In genomic region chr17:1684307-1685189, GRCh38 we compare ENCODE assay signal across 8 cellular contexts. TPM values are rescaled to one million over a fixed set of nuclear protein-coding genes. Genes with fewer than 3 reads are reported as not detected.
DNase-seq lines count a peak whose midpoint lies in the region; ATAC-seq and TF ChIP-seq lines count a peak whose summit lies in the region.

PRPF8 (minus strand) TSS chr17:1684867; CDS start chr17:1684571, 296 bp downstream.

- peak within 1 kb of the TSS; percentile 82 for H3K4me3 ChIP-seq in Jurkat, Clone E6-1 (ENCODE audit: low read length)
- H3K4me3 ChIP-seq in PC-9 (peak within 1 kb of the TSS; percentile 77), mucosa of rectum (ENCODE audit: low read length in 2 of 2) (peak within 1 kb of the TSS; percentile 84 to 87)

- peak within 1 kb of the TSS; percentile 88 for H2AFZ ChIP-seq in PC-9

- H3K9me3 ChIP-seq in PC-9 (ENCODE audit: insufficient read depth, low read depth) (no peaks in the 10 kb centered on the region), mucosa of rectum (ENCODE audit: control insufficient read depth in 2 of 2, low read length in 2 of 2) (no peaks in the 10 kb centered on the region)

- DNase-seq in DMS153 (lab: John Stamatoyannopoulos, UW): peak; percentile 82
- DNase-seq in Jurkat, Clone E6-1 (ENCODE audit: low read depth, low spot score): peak; percentile 97
- DNase-seq in PC-9: peak; percentile 93 to 99
- peak; percentile 97 for DNase-seq in activated T-cell treated with anti-CD3 and anti-CD28 coated beads, Interleukin-2, amount 50 U/mL, for 1 hour
- DNase-seq in erythroblast (lab: John Stamatoyannopoulos, UW): peak; percentile 98 to 99
- DNase-seq in stimulated activated CD8-positive, alpha-beta memory T cell treated with anti-CD3 and anti-CD28 coated beads, Interleukin-4, amount 100 ng/mL, for 48 hours: peak; percentile 99

- peak; percentile 94 for ATAC-seq in GM21619 (IDR thresholded peaks at IDR 0.05; ENCODE audit: unreplicated experiment)

- no TSS peak for BruUV-seq in PC-9 (replicated peaks; lab: Mats Ljungman, UMichigan)

- peak; percentile 93 for TF ChIP-seq POLR2A in erythroblast (IDR thresholded peaks at IDR 0.05; ENCODE audit: low read length)

- TF ChIP-seq CTCF in PC-9 (conservative IDR thresholded peaks at IDR 0.05): no peak

- CTCF ChIA-PET in PC-9 (lab: Charles Lee): interaction anchor here (1.0 to 1.9 kb wide), 2 partner anchors 25 to 29 kb away, joined by 3 to 8 read pairs; no protein-coding TSS in a partner anchor

- H3K27me3 ChIP-seq in PC-9 (ENCODE audit: insufficient read depth, low read depth) (no peaks in the 10 kb centered on the region), mucosa of rectum (ENCODE audit: control insufficient read depth in 2 of 2, insufficient read depth in 2 of 2, low read length in 2 of 2) (no peaks in the 10 kb centered on the region)

- peaks cover 40% of the 10 kb centered on the region for H3K36me3 ChIP-seq in PC-9 (ENCODE audit: low read depth)
- peaks cover 32 to 33% of the 10 kb centered on the region in 2 donors for H3K36me3 ChIP-seq in mucosa of rectum (ENCODE audit: control insufficient read depth in 2 of 2, insufficient read depth in 2 of 2, low read length in 2 of 2)

- peak within 1 kb of the TSS; percentile 81 to 84 for H3K9ac ChIP-seq in mucosa of rectum (ENCODE audit: low read depth in 1 of 2, low read length in 2 of 2)

- H3K27ac ChIP-seq in PC-9 (peak within 1 kb of the TSS; percentile 59), mucosa of rectum (ENCODE audit: low read depth in 2 of 2, low read length in 2 of 2) (peak within 1 kb of the TSS; percentile 92 to 95)

- H3K4me2 ChIP-seq in PC-9: peak within 1 kb of the TSS; percentile 82

- peaks cover 34% of the 10 kb centered on the region for H4K20me1 ChIP-seq in PC-9 (ENCODE audit: insufficient read depth)

- H3K4me1 ChIP-seq in PC-9 (replicated peaks; ENCODE audit: insufficient read depth) (peaks cover 29% of the 10 kb centered on the region), mucosa of rectum (ENCODE audit: control insufficient read depth in 2 of 2, insufficient read depth in 2 of 2, low read length in 2 of 2) (peaks cover 9 to 15% of the 10 kb centered on the region in 2 donors)

- H3K79me2 ChIP-seq in PC-9 (ENCODE audit: low read depth): peaks cover 45% of the 10 kb centered on the region

- H3K9me2 ChIP-seq in PC-9 (ENCODE audit: insufficient read depth): no peaks in the 10 kb centered on the region

- POLR2A ChIA-PET in PC-9 (lab: Charles Lee; ENCODE audit: unreplicated experiment): interaction anchor here (0.6 to 1.5 kb wide), 5 partner anchors 15 to 652 kb away, joined by 3 to 26 read pairs (median 5); no protein-coding TSS in a partner anchor

- peaks cover 36% of the 10 kb centered on the region for H3F3A ChIP-seq in PC-9 (ENCODE audit: insufficient read depth, low read depth)

- intact Hi-C loops in PC-9 (cut with micrococcal nuclease; ENCODE audit: unreplicated experiment): loop anchor here (1.0 kb wide), 1 partner anchor 33 kb away; no protein-coding TSS in a partner anchor

RNA-seq across cellular contexts. Expression of gene PRPF8, which starts in this region (rescaled TPM):
- polyA plus RNA-seq in Jurkat, Clone E6-1 (2012; ENCODE audit: insufficient read depth, insufficient read length): 317 TPM
- 437 and 496 TPM in 2 replicates for total RNA-seq in PC-9 (2021)

Comparison
In these comparisons a context has a peak if more than half of its experiments do, and no peak if none do; other contexts are left out.
1. Peak in every context shown above with its lines: DNase-seq, ATAC-seq, H3K4me3 ChIP-seq and H3K27ac ChIP-seq.